Comparison of ENCODE assay signal across 8 cellular contexts in genomic region chr1:58162952-58163550, GRCh38.
A peak's percentile ranks its signal among the peaks of the same experiment; 100 is the strongest.
DNase-seq lines count a peak whose midpoint lies in the region; ATAC-seq lines count a peak whose summit lies in the region.

No MANE protein-coding gene starts in this region.

- no peaks in the 10 kb centered on the region for H3K4me1 ChIP-seq in adipocyte (ENCODE audit: control insufficient read depth, insufficient read depth, low read length)

- peak; percentile 41 for DNase-seq in CD1c-positive myeloid dendritic cell (ENCODE audit: extremely low spot score)
- DNase-seq in NCI-H2171 (lab: John Stamatoyannopoulos, UW), result peak; percentile 45
- DNase-seq in adipocyte (ENCODE audit: low read depth), result peak; percentile 75
- peak; percentile 34 for DNase-seq in left ventricle myocardium superior
- DNase-seq in retina, result peak; percentile 70

- no peak overlapping the region for H3K9ac ChIP-seq in adipocyte (ENCODE audit: low read length)

- no peaks in the 10 kb centered on the region for H3K36me3 ChIP-seq in adipocyte (ENCODE audit: control insufficient read depth, insufficient read depth, low read length, severe bottlenecking)

- H3K9me3 ChIP-seq in adipocyte (ENCODE audit: control insufficient read depth, low read length), result no peaks in the 10 kb centered on the region

- intact Hi-C loops in left ventricle myocardium superior (cut with micrococcal nuclease), result loop anchor here (10.0 kb wide), 1 partner anchor 1328 kb away; no protein-coding TSS in a partner anchor

- peak; percentile 41 for ATAC-seq in GM21576 (IDR thresholded peaks at IDR 0.05; ENCODE audit: unreplicated experiment)
- ATAC-seq in left ventricle myocardium superior, result peak; percentile 93
- ATAC-seq in HG03045 (IDR thresholded peaks at IDR 0.05; ENCODE audit: unreplicated experiment), result no peak
- no peak for ATAC-seq in HG03196 (IDR thresholded peaks at IDR 0.05; ENCODE audit: unreplicated experiment)

- H3K4me3 ChIP-seq in adipocyte (ENCODE audit: low read length), result no peak overlapping the region

- H3K27me3 ChIP-seq in adipocyte (replicated peaks; ENCODE audit: control insufficient read depth, insufficient read depth, low read length), result peaks cover 5% of the 10 kb centered on the region

Comparison
In these comparisons a context has a peak if more than half of its experiments do, and no peak if none do; other contexts are left out.
1. ATAC-seq: peak in GM21576 (single experiment) and left ventricle myocardium superior (single experiment); none in HG03045 (single experiment) and HG03196 (single experiment).
2. Peak in every context shown above with its lines, with median percentiles within 50 percentile points of each other: DNase-seq.